ENCODE assay signal across 1 cellular context in the genomic region with DNA sequence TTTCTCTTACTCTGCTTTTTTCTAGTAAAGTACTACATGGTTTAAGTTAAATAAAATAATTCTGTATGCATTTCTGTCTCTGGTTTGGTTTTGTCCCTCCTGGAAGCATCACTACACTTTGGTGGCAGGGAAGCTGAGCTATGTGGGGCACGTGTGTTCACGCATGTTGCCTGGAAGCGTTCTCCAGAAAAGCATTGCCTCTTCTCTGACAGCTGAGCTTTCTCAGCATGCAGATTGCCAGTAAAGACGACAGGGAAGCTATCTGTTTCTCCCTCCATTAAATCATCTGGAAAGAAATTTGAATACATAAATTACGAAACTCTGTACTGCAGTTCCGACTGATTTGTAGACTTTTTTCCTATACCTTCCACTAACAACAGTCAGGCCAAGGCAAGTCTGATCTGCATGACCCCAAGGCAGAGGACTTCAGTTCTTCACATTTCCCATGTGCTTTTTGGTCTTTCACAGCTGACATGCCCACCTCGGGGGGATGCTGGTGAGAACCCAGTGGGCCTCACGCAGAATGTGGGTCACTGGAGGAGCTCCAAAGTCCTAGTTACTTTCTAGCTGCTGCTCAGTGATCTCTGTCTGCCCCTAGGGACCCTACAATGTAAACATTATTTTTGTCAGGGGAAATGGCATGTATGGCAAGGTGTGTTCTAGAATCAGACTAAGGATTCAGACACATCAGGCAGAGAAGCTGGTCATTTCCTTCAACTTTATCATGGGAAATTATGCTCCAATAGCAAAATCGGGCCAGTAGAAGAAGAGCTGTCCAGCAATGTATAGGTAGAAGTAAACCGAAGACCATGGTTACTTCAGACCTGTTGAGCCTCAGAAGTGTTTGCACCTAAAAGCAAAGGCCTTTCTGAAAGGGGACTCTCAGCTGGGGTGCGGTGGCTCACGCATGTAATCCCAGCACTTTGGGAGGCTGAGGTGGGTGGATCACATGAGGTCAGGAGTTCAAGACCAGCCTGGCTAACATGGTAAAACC.
TF ChIP-seq lines count a peak whose summit lies in the region.

No MANE protein-coding gene starts in this region.

TF ChIP-seq in GM23338, 12 proteins besides CTCF, POLR2A, EP300 and RAD21 (continued from another document):
- TF ChIP-seq, protein P1, sequence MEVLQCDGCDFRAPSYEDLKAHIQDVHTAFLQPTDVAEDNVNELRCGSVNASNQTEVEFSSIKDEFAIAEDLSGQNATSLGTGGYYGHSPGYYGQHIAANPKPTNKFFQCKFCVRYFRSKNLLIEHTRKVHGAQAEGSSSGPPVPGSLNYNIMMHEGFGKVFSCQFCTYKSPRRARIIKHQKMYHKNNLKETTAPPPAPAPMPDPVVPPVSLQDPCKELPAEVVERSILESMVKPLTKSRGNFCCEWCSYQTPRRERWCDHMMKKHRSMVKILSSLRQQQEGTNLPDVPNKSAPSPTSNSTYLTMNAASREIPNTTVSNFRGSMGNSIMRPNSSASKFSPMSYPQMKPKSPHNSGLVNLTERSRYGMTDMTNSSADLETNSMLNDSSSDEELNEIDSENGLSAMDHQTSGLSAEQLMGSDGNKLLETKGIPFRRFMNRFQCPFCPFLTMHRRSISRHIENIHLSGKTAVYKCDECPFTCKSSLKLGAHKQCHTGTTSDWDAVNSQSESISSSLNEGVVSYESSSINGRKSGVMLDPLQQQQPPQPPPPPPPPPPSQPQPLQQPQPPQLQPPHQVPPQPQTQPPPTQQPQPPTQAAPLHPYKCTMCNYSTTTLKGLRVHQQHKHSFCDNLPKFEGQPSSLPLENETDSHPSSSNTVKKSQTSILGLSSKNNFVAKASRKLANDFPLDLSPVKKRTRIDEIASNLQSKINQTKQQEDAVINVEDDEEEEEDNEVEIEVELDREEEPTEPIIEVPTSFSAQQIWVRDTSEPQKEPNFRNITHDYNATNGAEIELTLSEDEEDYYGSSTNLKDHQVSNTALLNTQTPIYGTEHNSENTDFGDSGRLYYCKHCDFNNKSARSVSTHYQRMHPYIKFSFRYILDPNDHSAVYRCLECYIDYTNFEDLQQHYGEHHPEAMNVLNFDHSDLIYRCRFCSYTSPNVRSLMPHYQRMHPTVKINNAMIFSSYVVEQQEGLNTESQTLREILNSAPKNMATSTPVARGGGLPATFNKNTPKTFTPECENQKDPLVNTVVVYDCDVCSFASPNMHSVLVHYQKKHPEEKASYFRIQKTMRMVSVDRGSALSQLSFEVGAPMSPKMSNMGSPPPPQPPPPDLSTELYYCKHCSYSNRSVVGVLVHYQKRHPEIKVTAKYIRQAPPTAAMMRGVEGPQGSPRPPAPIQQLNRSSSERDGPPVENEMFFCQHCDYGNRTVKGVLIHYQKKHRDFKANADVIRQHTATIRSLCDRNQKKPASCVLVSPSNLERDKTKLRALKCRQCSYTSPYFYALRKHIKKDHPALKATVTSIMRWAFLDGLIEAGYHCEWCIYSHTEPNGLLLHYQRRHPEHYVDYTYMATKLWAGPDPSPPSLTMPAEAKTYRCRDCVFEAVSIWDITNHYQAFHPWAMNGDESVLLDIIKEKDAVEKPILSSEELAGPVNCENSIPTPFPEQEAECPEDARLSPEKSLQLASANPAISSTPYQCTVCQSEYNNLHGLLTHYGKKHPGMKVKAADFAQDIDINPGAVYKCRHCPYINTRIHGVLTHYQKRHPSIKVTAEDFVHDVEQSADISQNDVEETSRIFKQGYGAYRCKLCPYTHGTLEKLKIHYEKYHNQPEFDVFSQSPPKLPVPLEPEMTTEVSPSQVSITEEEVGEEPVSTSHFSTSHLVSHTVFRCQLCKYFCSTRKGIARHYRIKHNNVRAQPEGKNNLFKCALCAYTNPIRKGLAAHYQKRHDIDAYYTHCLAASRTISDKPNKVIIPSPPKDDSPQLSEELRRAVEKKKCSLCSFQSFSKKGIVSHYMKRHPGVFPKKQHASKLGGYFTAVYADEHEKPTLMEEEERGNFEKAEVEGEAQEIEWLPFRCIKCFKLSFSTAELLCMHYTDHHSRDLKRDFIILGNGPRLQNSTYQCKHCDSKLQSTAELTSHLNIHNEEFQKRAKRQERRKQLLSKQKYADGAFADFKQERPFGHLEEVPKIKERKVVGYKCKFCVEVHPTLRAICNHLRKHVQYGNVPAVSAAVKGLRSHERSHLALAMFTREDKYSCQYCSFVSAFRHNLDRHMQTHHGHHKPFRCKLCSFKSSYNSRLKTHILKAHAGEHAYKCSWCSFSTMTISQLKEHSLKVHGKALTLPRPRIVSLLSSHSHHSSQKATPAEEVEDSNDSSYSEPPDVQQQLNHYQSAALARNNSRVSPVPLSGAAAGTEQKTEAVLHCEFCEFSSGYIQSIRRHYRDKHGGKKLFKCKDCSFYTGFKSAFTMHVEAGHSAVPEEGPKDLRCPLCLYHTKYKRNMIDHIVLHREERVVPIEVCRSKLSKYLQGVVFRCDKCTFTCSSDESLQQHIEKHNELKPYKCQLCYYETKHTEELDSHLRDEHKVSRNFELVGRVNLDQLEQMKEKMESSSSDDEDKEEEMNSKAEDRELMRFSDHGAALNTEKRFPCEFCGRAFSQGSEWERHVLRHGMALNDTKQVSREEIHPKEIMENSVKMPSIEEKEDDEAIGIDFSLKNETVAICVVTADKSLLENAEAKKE (CRISPR knock-in tag; IDR thresholded peaks at IDR 0.05): no peak
- TF ChIP-seq EZH2 (IDR thresholded peaks at IDR 0.05; ENCODE audit: low read depth, unreplicated experiment): no peak
